In the genomic region with DNA sequence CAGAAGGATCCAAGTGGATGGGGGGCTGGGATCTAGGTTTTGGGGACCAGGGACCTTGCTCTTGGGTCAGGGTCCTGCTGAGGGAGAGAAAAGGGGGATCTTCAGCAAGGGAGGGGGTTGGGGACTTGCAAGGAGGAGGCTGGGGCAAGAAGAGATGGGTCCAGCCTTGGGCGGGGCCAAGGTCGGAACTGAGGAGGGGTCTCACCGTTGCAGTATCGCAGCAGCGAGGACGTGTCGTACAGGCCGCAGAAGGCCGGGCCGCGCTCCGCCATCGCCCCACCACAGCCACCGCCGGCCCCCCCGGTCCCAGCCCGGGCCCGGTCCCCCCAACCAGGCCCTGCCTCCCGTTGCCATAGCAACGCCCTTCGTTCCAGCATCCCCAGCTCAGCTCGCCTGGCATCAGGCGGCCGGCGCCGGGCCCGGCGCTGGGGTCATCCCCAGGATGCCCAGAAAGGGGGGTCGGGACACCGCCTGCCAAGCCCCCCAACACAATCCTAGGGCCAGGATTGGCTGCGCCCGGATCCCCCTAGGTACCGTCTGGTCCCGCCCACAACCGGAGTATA, we compare ENCODE assay signal across 1 cellular context.
TF ChIP-seq lines count a peak whose summit lies in the region.

No MANE protein-coding gene starts in this region.

TF ChIP-seq in endothelial cell of umbilical vein, 7 proteins besides CTCF, POLR2A, EP300 and RAD21:
- TF ChIP-seq FOS (IDR thresholded peaks at IDR 0.05; ENCODE audit: borderline replicate concordance, insufficient read depth, low read length) (no peak), MYC (IDR thresholded peaks at IDR 0.05; ENCODE audit: low read depth, low read length) (no peak), GATA2 (IDR thresholded peaks at IDR 0.05; ENCODE audit: insufficient read depth, insufficient read length, low read depth, low read length) (no peak), EZH2 (IDR thresholded peaks at IDR 0.05; ENCODE audit: borderline replicate concordance, low read depth, low read length, severe bottlenecking) (no peak), JUN (IDR thresholded peaks at IDR 0.05; ENCODE audit: borderline replicate concordance, insufficient read depth, insufficient read length, low read depth) (no peak), POLR2AphosphoS5 (IDR thresholded peaks at IDR 0.05; ENCODE audit: insufficient read depth, low read depth, low read length) (no peak)
- TF ChIP-seq, protein P1, sequence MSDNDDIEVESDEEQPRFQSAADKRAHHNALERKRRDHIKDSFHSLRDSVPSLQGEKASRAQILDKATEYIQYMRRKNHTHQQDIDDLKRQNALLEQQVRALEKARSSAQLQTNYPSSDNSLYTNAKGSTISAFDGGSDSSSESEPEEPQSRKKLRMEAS (IDR thresholded peaks at IDR 0.05; ENCODE audit: insufficient read depth, insufficient read length), result no peak
